Comparison of ENCODE assay signal across 8 cellular contexts in genomic region chr5:152056931-152057330, GRCh38.
"Had no signal": no experiment of that assay in that cellular context is flagged by ENCODE, and none has a peak within 500 bp of the region (broad histone marks: within the 10 kb centered on the region; RNA-seq: fewer than 3 reads in every experiment).

No MANE protein-coding gene starts in this region.

- H3K4me3 ChIP-seq: GM12878 had no signal

- DNase-seq: GDM1, GF-D8 had no signal

- FAIRE-seq: G401.6, GM12878, GM12891, GM12892, GM18507, GM19239 had no signal

- ATAC-seq: GM12878 had no signal
